Comparison of ENCODE assay signal across 14 cellular contexts in genomic region chr5:14148890-14149671, GRCh38. TPM values are rescaled to one million over a fixed set of nuclear protein-coding genes. Genes with fewer than 3 reads are reported as not detected.
DNase-seq lines count a peak whose midpoint lies in the region; ATAC-seq, FAIRE-seq and TF ChIP-seq lines count a peak whose summit lies in the region.
"Had no signal": no experiment of that assay in that cellular context is flagged by ENCODE, and none has a peak within 500 bp of the region (broad histone marks: within the 10 kb centered on the region; RNA-seq: fewer than 3 reads in every experiment).

No MANE protein-coding gene starts in this region.

- H3K27me3 Mint-ChIP-seq in HFFc6 (ENCODE audit: insufficient read depth) (peaks cover 8% of the 10 kb centered on the region), neural crest cell (ENCODE audit: low read depth) (no peaks in the 10 kb centered on the region)

- no peak for TF ChIP-seq POLR2A in GM12892 (IDR thresholded peaks at IDR 0.05; ENCODE audit: low read depth, low read length)

- H3K36me3 Mint-ChIP-seq in HFFc6 (ENCODE audit: low read depth): peaks cover 53% of the 10 kb centered on the region
- H3K36me3 Mint-ChIP-seq in neural crest cell (ENCODE audit: low read depth): no peaks in the 10 kb centered on the region

- no peak for DNase-seq in GM12892 (ENCODE audit: insufficient read length)
- no peak for DNase-seq in HFFc6
- no peak for DNase-seq in brain microvascular endothelial cell
- DNase-seq in neural crest cell (ENCODE audit: low read depth, low spot score): no peak
- no peak for DNase-seq in NCI-H774 (lab: John Stamatoyannopoulos, UW)
- DNase-seq in NCI-H1417 treated with DMSO at 0.1 percent for 48 hours (lab: John Stamatoyannopoulos, UW): no peak
- DNase-seq: activated CD4-positive, alpha-beta T cell treated with anti-CD3 and anti-CD28 coated beads, Interleukin-2, amount 10 ng/mL, durations not matched to agents 7 days and 5 days; activated naive CD4-positive, alpha-beta T cell treated with anti-CD3 and anti-CD28 coated beads for 36 hours; effector CD8-positive, alpha-beta T cell; NCI-H2081; nucleus accumbens had no signal

- peak overlapping the region; percentile 7 for H3K27ac ChIP-seq in brain microvascular endothelial cell
- H3K27ac ChIP-seq: SJSA1 had no signal

- H3K9me3 Mint-ChIP-seq in HFFc6 (no peaks in the 10 kb centered on the region), neural crest cell (no peaks in the 10 kb centered on the region)
- H3K9me3 Mint-ChIP-seq: activated CD4-positive, alpha-beta T cell treated with anti-CD3 and anti-CD28 coated beads, Interleukin-2, amount 10 ng/mL, durations not matched to agents 7 days and 5 days; activated naive CD4-positive, alpha-beta T cell treated with anti-CD3 and anti-CD28 coated beads for 36 hours had no signal

- no peaks in the 10 kb centered on the region for H3K27me3 ChIP-seq in brain microvascular endothelial cell (replicated peaks)
- H3K27me3 ChIP-seq: SJSA1 had no signal

- no peak for ATAC-seq in HG02852 (IDR thresholded peaks at IDR 0.05; ENCODE audit: unreplicated experiment)
- no peak for ATAC-seq in HG03571 (IDR thresholded peaks at IDR 0.05; ENCODE audit: unreplicated experiment)

- H3K4me1 Mint-ChIP-seq in HFFc6 (ENCODE audit: low read depth) (no peaks in the 10 kb centered on the region; the same call in 1 of the 2 replicates), neural crest cell (peaks cover 75% of the 10 kb centered on the region)

- in situ Hi-C loops in brain microvascular endothelial cell (cut with HindIII; ENCODE audit: low pct_ligation_motif_present, low sequenced_read_pairs): no loop called here

- TF ChIP-seq CTCF in HFFc6 (IDR thresholded peaks at IDR 0.05) (no peak), brain microvascular endothelial cell (IDR thresholded peaks at IDR 0.05; ENCODE audit: low read depth, low read length, missing control alignments) (no peak), neural crest cell (conservative IDR thresholded peaks at IDR 0.05) (no peak)

- peaks cover 10% of the 10 kb centered on the region for H3K36me3 ChIP-seq in brain microvascular endothelial cell (replicated peaks)

- H3K4me3 ChIP-seq in brain microvascular endothelial cell (ENCODE audit: low read depth, low read length): no peak overlapping the region
- H3K4me3 ChIP-seq: SJSA1 had no signal

- H3K4me3 Mint-ChIP-seq in HFFc6: peak overlapping the region; percentile 92
- H3K4me3 Mint-ChIP-seq in neural crest cell: peak overlapping the region; percentile 49
- H3K4me3 Mint-ChIP-seq: activated CD4-positive, alpha-beta T cell treated with anti-CD3 and anti-CD28 coated beads, Interleukin-2, amount 10 ng/mL, durations not matched to agents 7 days and 5 days; activated naive CD4-positive, alpha-beta T cell treated with anti-CD3 and anti-CD28 coated beads for 36 hours had no signal

- FAIRE-seq in GM12892 (lab: Jason Lieb, UNC): peak; percentile 36

- H3K27ac Mint-ChIP-seq in HFFc6 (peak overlapping the region; percentile 58), neural crest cell (ENCODE audit: unreplicated experiment) (peak overlapping the region; percentile 7)
- H3K27ac Mint-ChIP-seq: activated CD4-positive, alpha-beta T cell treated with anti-CD3 and anti-CD28 coated beads, Interleukin-2, amount 10 ng/mL, durations not matched to agents 7 days and 5 days; activated naive CD4-positive, alpha-beta T cell treated with anti-CD3 and anti-CD28 coated beads for 36 hours had no signal

RNA-seq across cellular contexts. Expression of gene TRIO, which starts 5.9 kb away (rescaled TPM):
- polyA plus RNA-seq in GM12892 (2012; ENCODE audit: missing spikeins): 77.8 TPM
- 100 to 1,000 TPM; 167 to 219 (median 190) TPM for total RNA-seq in HFFc6 (2021; fragmentation: NEBNext Ultra II Directional; extraction: Animal tissue kit (Norgen Biotek cat#: 25700))
- total RNA-seq in neural crest cell: 124 and 134 TPM in 2 replicates
